16 cellular contexts compared by ENCODE assay signal in genomic region chr18:32021756-32022564, GRCh38. TPM values are rescaled to one million over a fixed set of nuclear protein-coding genes. Genes with fewer than 3 reads are reported as not detected.
DNase-seq lines count a peak whose midpoint lies in the region; ATAC-seq lines count a peak whose summit lies in the region.
"Had no signal": no experiment of that assay in that cellular context is flagged by ENCODE, and none has a peak within 500 bp of the region (broad histone marks: within the 10 kb centered on the region; RNA-seq: fewer than 3 reads in every experiment).

No MANE protein-coding gene starts in this region.

- H3K36me3 Mint-ChIP-seq in activated naive CD8-positive, alpha-beta T cell treated with anti-CD3 and anti-CD28 coated beads, Interleukin-2, amount 10 ng/mL, durations not matched to agents 7 days and 5 days = peaks cover 33% of the 10 kb centered on the region
- peaks cover 14% of the 10 kb centered on the region for H3K36me3 Mint-ChIP-seq in activated naive CD8-positive, alpha-beta T cell treated with anti-CD3 and anti-CD28 coated beads for 36 hours
- peaks cover 19% of the 10 kb centered on the region for H3K36me3 Mint-ChIP-seq in activated CD4-positive, alpha-beta memory T cell treated with anti-CD3 and anti-CD28 coated beads for 36 hours
- H3K36me3 Mint-ChIP-seq: brain had no signal

- no peak for ATAC-seq in activated naive CD8-positive, alpha-beta T cell treated with anti-CD3 and anti-CD28 coated beads, Interleukin-2, amount 10 ng/mL, durations not matched to agents 7 days and 5 days (ENCODE audit: low read depth)
- ATAC-seq in HG02642 (IDR thresholded peaks at IDR 0.05; ENCODE audit: poor library complexity, unreplicated experiment) = no peak
- ATAC-seq: activated CD4-positive, CD25-positive, alpha-beta regulatory T cell treated with anti-CD3 and anti-CD28 coated beads, Interleukin-2, amount 50 U/mL, for 24 hours had no signal

- H3K4me1 ChIP-seq in iPS-20b (ENCODE audit: insufficient read depth, low read length) = peaks cover 13% of the 10 kb centered on the region; the same call in 1 of the 2 replicates

- POLR2A ChIA-PET in activated naive CD8-positive, alpha-beta T cell treated with anti-CD3 and anti-CD28 coated beads, Interleukin-2, amount 10 ng/mL, durations not matched to agents 7 days and 5 days (lab: Charles Lee) = interaction anchor here (1.0 to 2.7 kb wide), 4 partner anchors 19 to 71 kb away, joined by 3 to 6 read pairs (median 4); partner anchors contain the start of gene RNF138
- POLR2A ChIA-PET in activated CD4-positive, alpha-beta memory T cell treated with anti-CD3 and anti-CD28 coated beads for 36 hours (lab: Charles Lee) = interaction anchor here (1.6 to 3.5 kb wide), 2 partner anchors 28 to 70 kb away, joined by 6 to 36 read pairs; partner anchors contain the start of gene RNF138

- peaks cover 16% of the 10 kb centered on the region for H3K27me3 ChIP-seq in iPS-20b (ENCODE audit: insufficient read depth, low read length)

- peak overlapping the region; percentile 34 for H3K27ac Mint-ChIP-seq in activated naive CD8-positive, alpha-beta T cell treated with anti-CD3 and anti-CD28 coated beads, Interleukin-2, amount 10 ng/mL, durations not matched to agents 7 days and 5 days
- no peak overlapping the region for H3K27ac Mint-ChIP-seq in activated naive CD8-positive, alpha-beta T cell treated with anti-CD3 and anti-CD28 coated beads for 36 hours
- H3K27ac Mint-ChIP-seq in activated CD4-positive, alpha-beta memory T cell treated with anti-CD3 and anti-CD28 coated beads for 36 hours = peak overlapping the region; percentile 52
- H3K27ac Mint-ChIP-seq: brain had no signal

- CTCF ChIA-PET in activated CD4-positive, alpha-beta memory T cell treated with anti-CD3 and anti-CD28 coated beads for 36 hours (lab: Charles Lee) = interaction anchor here (1.5 to 2.4 kb wide), 3 partner anchors 15 to 50 kb away, joined by 4 to 10 read pairs (median 7); no protein-coding TSS in a partner anchor

- intact Hi-C loops in activated CD4-positive, alpha-beta memory T cell treated with anti-CD3 and anti-CD28 coated beads for 36 hours (cut with micrococcal nuclease) = no loop called here

- no peak for DNase-seq in activated naive CD8-positive, alpha-beta T cell treated with anti-CD3 and anti-CD28 coated beads, Interleukin-2, amount 10 ng/mL, durations not matched to agents 7 days and 5 days
- DNase-seq in activated naive CD8-positive, alpha-beta T cell treated with anti-CD3 and anti-CD28 coated beads for 36 hours = no peak
- no peak for DNase-seq in activated CD4-positive, alpha-beta memory T cell treated with anti-CD3 and anti-CD28 coated beads for 36 hours
- DNase-seq in substantia nigra (lab: John Stamatoyannopoulos, UW) (peak in 1 of 49 donors; percentile 4), HuH-7.5 (ENCODE audit: low spot score) (no peak), NCI-H526 treated with DMSO at 0.1 percent for 48 hours (lab: John Stamatoyannopoulos, UW) (no peak)
- DNase-seq: activated effector memory CD4-positive, alpha-beta T cell treated with Interleukin-2 at 50 U/mL for 16 hours; AML-193; DMS79; NCI-H2081; NCI-H82; stimulated activated CD4-positive, alpha-beta T cell treated with anti-CD3 and anti-CD28 coated beads, Interleukin-4, amount 100 ng/mL, for 24 hours had no signal

- H3K4me3 Mint-ChIP-seq in activated naive CD8-positive, alpha-beta T cell treated with anti-CD3 and anti-CD28 coated beads, Interleukin-2, amount 10 ng/mL, durations not matched to agents 7 days and 5 days = peak overlapping the region; percentile 58
- no peak overlapping the region for H3K4me3 Mint-ChIP-seq in activated naive CD8-positive, alpha-beta T cell treated with anti-CD3 and anti-CD28 coated beads for 36 hours
- H3K4me3 Mint-ChIP-seq in activated CD4-positive, alpha-beta memory T cell treated with anti-CD3 and anti-CD28 coated beads for 36 hours = peak overlapping the region; percentile 48

- no peaks in the 10 kb centered on the region for H3K36me3 ChIP-seq in iPS-20b (ENCODE audit: insufficient read depth, low read depth, low read length)

- peak overlapping the region; percentile 44 for H3K4me3 ChIP-seq in iPS-20b (ENCODE audit: low read length)

- peak overlapping the region; percentile 6; the same call in 1 of the 2 replicates for H3K9ac ChIP-seq in iPS-20b (ENCODE audit: low read depth, low read length)

- peaks cover 34% of the 10 kb centered on the region for H3K4me1 Mint-ChIP-seq in activated naive CD8-positive, alpha-beta T cell treated with anti-CD3 and anti-CD28 coated beads, Interleukin-2, amount 10 ng/mL, durations not matched to agents 7 days and 5 days
- peaks cover 46% of the 10 kb centered on the region for H3K4me1 Mint-ChIP-seq in activated naive CD8-positive, alpha-beta T cell treated with anti-CD3 and anti-CD28 coated beads for 36 hours
- peaks cover 58% of the 10 kb centered on the region for H3K4me1 Mint-ChIP-seq in activated CD4-positive, alpha-beta memory T cell treated with anti-CD3 and anti-CD28 coated beads for 36 hours (ENCODE audit: low read depth)

- no peaks in the 10 kb centered on the region for H3K9me3 Mint-ChIP-seq in activated naive CD8-positive, alpha-beta T cell treated with anti-CD3 and anti-CD28 coated beads, Interleukin-2, amount 10 ng/mL, durations not matched to agents 7 days and 5 days
- H3K9me3 Mint-ChIP-seq in activated naive CD8-positive, alpha-beta T cell treated with anti-CD3 and anti-CD28 coated beads for 36 hours = no peaks in the 10 kb centered on the region
- no peaks in the 10 kb centered on the region for H3K9me3 Mint-ChIP-seq in activated CD4-positive, alpha-beta memory T cell treated with anti-CD3 and anti-CD28 coated beads for 36 hours
- H3K9me3 Mint-ChIP-seq: brain had no signal

- no peaks in the 10 kb centered on the region for H3K27me3 Mint-ChIP-seq in activated naive CD8-positive, alpha-beta T cell treated with anti-CD3 and anti-CD28 coated beads, Interleukin-2, amount 10 ng/mL, durations not matched to agents 7 days and 5 days
- no peaks in the 10 kb centered on the region for H3K27me3 Mint-ChIP-seq in activated naive CD8-positive, alpha-beta T cell treated with anti-CD3 and anti-CD28 coated beads for 36 hours
- no peaks in the 10 kb centered on the region for H3K27me3 Mint-ChIP-seq in activated CD4-positive, alpha-beta memory T cell treated with anti-CD3 and anti-CD28 coated beads for 36 hours

- H3K27ac ChIP-seq in iPS-20b (ENCODE audit: low read length) = no peak overlapping the region
- peak overlapping the region; percentile 58 for H3K27ac ChIP-seq in substantia nigra (ENCODE audit: low read depth, low read length, poor library complexity, severe bottlenecking)

- H3K9me3 ChIP-seq in iPS-20b (ENCODE audit: insufficient read depth, low read depth, low read length) = no peaks in the 10 kb centered on the region

RNA-seq across cellular contexts. Expression of gene RNF125, which starts 3.3 kb away (rescaled TPM):
- 10 to 100 TPM; 29.0 to 31.2 TPM for total RNA-seq in activated naive CD8-positive, alpha-beta T cell treated with anti-CD3 and anti-CD28 coated beads, Interleukin-2, amount 10 ng/mL, durations not matched to agents 7 days and 5 days
- total RNA-seq in activated naive CD8-positive, alpha-beta T cell treated with anti-CD3 and anti-CD28 coated beads for 36 hours = 10 to 100 TPM; 11.6 to 11.8 TPM
- total RNA-seq in activated CD4-positive, alpha-beta memory T cell treated with anti-CD3 and anti-CD28 coated beads for 36 hours = 10 to 100 TPM; 36.8 to 37.6 TPM
